In genomic region chr3:97971679-97972567, GRCh38 we compare ENCODE assay signal across 1 cellular context.
TF ChIP-seq lines count a peak whose summit lies in the region.

TSS of gene RIOX2 (minus strand) at chr3:97972431. CDS start at chr3:97967593, 4,838 bp downstream.

TF ChIP-seq in WTC11, 78 proteins besides CTCF, POLR2A, EP300 and RAD21 (continued from another document):
- TF ChIP-seq, protein P1, sequence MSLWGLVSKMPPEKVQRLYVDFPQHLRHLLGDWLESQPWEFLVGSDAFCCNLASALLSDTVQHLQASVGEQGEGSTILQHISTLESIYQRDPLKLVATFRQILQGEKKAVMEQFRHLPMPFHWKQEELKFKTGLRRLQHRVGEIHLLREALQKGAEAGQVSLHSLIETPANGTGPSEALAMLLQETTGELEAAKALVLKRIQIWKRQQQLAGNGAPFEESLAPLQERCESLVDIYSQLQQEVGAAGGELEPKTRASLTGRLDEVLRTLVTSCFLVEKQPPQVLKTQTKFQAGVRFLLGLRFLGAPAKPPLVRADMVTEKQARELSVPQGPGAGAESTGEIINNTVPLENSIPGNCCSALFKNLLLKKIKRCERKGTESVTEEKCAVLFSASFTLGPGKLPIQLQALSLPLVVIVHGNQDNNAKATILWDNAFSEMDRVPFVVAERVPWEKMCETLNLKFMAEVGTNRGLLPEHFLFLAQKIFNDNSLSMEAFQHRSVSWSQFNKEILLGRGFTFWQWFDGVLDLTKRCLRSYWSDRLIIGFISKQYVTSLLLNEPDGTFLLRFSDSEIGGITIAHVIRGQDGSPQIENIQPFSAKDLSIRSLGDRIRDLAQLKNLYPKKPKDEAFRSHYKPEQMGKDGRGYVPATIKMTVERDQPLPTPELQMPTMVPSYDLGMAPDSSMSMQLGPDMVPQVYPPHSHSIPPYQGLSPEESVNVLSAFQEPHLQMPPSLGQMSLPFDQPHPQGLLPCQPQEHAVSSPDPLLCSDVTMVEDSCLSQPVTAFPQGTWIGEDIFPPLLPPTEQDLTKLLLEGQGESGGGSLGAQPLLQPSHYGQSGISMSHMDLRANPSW (CRISPR knock-in tag; conservative IDR thresholded peaks at IDR 0.05; ENCODE audit: low read depth), result no peak
- TF ChIP-seq JUN (CRISPR knock-in tag; IDR thresholded peaks at IDR 0.05) (0 out of 2 replicates have a peak, but pooled peaks have one; percentile 26), E2F5 (CRISPR knock-in tag; IDR thresholded peaks at IDR 0.05) (0 out of 2 replicates have a peak, but pooled peaks have one; percentile 26), MLX (CRISPR knock-in tag; IDR thresholded peaks at IDR 0.05) (no peak), KAT7 (CRISPR knock-in tag; IDR thresholded peaks at IDR 0.05; ENCODE audit: borderline replicate concordance) (peak; percentile 71; the same call in 1 of the 2 replicates), ETV6 (CRISPR knock-in tag; IDR thresholded peaks at IDR 0.05) (0 out of 2 replicates have a peak, but pooled peaks have one; percentile 60), FOXP1 (CRISPR knock-in tag; IDR thresholded peaks at IDR 0.05; ENCODE audit: borderline replicate concordance) (peak; percentile 67), MYBL2 (CRISPR knock-in tag; IDR thresholded peaks at IDR 0.05) (peak; percentile 79; the same call in 1 of the 2 replicates), CREM (CRISPR knock-in tag; IDR thresholded peaks at IDR 0.05) (0 out of 2 replicates have a peak, but pooled peaks have one; percentile 31), MXD4 (CRISPR knock-in tag; IDR thresholded peaks at IDR 0.05; ENCODE audit: borderline replicate concordance) (no peak), GTF2I (CRISPR knock-in tag; conservative IDR thresholded peaks at IDR 0.05) (no peak), NFYB (CRISPR knock-in tag; conservative IDR thresholded peaks at IDR 0.05; ENCODE audit: low read depth) (0 out of 2 replicates have a peak, but pooled peaks have one; percentile 21)
- TF ChIP-seq, protein P2, sequence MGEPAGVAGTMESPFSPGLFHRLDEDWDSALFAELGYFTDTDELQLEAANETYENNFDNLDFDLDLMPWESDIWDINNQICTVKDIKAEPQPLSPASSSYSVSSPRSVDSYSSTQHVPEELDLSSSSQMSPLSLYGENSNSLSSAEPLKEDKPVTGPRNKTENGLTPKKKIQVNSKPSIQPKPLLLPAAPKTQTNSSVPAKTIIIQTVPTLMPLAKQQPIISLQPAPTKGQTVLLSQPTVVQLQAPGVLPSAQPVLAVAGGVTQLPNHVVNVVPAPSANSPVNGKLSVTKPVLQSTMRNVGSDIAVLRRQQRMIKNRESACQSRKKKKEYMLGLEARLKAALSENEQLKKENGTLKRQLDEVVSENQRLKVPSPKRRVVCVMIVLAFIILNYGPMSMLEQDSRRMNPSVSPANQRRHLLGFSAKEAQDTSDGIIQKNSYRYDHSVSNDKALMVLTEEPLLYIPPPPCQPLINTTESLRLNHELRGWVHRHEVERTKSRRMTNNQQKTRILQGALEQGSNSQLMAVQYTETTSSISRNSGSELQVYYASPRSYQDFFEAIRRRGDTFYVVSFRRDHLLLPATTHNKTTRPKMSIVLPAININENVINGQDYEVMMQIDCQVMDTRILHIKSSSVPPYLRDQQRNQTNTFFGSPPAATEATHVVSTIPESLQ (CRISPR knock-in tag; IDR thresholded peaks at IDR 0.05), result no peak
- TF ChIP-seq, protein P3, sequence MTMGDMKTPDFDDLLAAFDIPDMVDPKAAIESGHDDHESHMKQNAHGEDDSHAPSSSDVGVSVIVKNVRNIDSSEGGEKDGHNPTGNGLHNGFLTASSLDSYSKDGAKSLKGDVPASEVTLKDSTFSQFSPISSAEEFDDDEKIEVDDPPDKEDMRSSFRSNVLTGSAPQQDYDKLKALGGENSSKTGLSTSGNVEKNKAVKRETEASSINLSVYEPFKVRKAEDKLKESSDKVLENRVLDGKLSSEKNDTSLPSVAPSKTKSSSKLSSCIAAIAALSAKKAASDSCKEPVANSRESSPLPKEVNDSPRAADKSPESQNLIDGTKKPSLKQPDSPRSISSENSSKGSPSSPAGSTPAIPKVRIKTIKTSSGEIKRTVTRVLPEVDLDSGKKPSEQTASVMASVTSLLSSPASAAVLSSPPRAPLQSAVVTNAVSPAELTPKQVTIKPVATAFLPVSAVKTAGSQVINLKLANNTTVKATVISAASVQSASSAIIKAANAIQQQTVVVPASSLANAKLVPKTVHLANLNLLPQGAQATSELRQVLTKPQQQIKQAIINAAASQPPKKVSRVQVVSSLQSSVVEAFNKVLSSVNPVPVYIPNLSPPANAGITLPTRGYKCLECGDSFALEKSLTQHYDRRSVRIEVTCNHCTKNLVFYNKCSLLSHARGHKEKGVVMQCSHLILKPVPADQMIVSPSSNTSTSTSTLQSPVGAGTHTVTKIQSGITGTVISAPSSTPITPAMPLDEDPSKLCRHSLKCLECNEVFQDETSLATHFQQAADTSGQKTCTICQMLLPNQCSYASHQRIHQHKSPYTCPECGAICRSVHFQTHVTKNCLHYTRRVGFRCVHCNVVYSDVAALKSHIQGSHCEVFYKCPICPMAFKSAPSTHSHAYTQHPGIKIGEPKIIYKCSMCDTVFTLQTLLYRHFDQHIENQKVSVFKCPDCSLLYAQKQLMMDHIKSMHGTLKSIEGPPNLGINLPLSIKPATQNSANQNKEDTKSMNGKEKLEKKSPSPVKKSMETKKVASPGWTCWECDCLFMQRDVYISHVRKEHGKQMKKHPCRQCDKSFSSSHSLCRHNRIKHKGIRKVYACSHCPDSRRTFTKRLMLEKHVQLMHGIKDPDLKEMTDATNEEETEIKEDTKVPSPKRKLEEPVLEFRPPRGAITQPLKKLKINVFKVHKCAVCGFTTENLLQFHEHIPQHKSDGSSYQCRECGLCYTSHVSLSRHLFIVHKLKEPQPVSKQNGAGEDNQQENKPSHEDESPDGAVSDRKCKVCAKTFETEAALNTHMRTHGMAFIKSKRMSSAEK (CRISPR knock-in tag; IDR thresholded peaks at IDR 0.05; ENCODE audit: borderline replicate concordance), result no peak
- TF ChIP-seq, protein P4, sequence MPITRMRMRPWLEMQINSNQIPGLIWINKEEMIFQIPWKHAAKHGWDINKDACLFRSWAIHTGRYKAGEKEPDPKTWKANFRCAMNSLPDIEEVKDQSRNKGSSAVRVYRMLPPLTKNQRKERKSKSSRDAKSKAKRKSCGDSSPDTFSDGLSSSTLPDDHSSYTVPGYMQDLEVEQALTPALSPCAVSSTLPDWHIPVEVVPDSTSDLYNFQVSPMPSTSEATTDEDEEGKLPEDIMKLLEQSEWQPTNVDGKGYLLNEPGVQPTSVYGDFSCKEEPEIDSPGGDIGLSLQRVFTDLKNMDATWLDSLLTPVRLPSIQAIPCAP (CRISPR knock-in tag; IDR thresholded peaks at IDR 0.05), result 0 out of 2 replicates have a peak, but pooled peaks have one; percentile 53
- TF ChIP-seq, protein P5, sequence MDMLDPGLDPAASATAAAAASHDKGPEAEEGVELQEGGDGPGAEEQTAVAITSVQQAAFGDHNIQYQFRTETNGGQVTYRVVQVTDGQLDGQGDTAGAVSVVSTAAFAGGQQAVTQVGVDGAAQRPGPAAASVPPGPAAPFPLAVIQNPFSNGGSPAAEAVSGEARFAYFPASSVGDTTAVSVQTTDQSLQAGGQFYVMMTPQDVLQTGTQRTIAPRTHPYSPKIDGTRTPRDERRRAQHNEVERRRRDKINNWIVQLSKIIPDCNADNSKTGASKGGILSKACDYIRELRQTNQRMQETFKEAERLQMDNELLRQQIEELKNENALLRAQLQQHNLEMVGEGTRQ (CRISPR knock-in tag; IDR thresholded peaks at IDR 0.05), result peak; percentile 41; the same call in 1 of the 2 replicates
- TF ChIP-seq, protein P6, sequence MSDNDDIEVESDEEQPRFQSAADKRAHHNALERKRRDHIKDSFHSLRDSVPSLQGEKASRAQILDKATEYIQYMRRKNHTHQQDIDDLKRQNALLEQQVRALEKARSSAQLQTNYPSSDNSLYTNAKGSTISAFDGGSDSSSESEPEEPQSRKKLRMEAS (CRISPR knock-in tag; IDR thresholded peaks at IDR 0.05), result peak; percentile 92
- TF ChIP-seq, protein P7, sequence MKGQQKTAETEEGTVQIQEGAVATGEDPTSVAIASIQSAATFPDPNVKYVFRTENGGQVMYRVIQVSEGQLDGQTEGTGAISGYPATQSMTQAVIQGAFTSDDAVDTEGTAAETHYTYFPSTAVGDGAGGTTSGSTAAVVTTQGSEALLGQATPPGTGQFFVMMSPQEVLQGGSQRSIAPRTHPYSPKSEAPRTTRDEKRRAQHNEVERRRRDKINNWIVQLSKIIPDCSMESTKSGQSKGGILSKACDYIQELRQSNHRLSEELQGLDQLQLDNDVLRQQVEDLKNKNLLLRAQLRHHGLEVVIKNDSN (CRISPR knock-in tag; IDR thresholded peaks at IDR 0.05), result peak; percentile 41; the same call in 1 of the 2 replicates
- TF ChIP-seq, protein P8, sequence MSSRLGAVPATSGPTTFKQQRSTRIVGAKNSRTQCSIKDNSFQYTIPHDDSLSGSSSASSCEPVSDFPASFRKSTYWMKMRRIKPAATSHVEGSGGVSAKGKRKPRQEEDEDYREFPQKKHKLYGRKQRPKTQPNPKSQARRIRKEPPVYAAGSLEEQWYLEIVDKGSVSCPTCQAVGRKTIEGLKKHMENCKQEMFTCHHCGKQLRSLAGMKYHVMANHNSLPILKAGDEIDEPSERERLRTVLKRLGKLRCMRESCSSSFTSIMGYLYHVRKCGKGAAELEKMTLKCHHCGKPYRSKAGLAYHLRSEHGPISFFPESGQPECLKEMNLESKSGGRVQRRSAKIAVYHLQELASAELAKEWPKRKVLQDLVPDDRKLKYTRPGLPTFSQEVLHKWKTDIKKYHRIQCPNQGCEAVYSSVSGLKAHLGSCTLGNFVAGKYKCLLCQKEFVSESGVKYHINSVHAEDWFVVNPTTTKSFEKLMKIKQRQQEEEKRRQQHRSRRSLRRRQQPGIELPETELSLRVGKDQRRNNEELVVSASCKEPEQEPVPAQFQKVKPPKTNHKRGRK (CRISPR knock-in tag; IDR thresholded peaks at IDR 0.05; ENCODE audit: borderline replicate concordance), result no peak
- TF ChIP-seq, protein P9, sequence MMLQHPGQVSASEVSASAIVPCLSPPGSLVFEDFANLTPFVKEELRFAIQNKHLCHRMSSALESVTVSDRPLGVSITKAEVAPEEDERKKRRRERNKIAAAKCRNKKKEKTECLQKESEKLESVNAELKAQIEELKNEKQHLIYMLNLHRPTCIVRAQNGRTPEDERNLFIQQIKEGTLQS (CRISPR knock-in tag; conservative IDR thresholded peaks at IDR 0.05), result no peak
- TF ChIP-seq, protein P10, sequence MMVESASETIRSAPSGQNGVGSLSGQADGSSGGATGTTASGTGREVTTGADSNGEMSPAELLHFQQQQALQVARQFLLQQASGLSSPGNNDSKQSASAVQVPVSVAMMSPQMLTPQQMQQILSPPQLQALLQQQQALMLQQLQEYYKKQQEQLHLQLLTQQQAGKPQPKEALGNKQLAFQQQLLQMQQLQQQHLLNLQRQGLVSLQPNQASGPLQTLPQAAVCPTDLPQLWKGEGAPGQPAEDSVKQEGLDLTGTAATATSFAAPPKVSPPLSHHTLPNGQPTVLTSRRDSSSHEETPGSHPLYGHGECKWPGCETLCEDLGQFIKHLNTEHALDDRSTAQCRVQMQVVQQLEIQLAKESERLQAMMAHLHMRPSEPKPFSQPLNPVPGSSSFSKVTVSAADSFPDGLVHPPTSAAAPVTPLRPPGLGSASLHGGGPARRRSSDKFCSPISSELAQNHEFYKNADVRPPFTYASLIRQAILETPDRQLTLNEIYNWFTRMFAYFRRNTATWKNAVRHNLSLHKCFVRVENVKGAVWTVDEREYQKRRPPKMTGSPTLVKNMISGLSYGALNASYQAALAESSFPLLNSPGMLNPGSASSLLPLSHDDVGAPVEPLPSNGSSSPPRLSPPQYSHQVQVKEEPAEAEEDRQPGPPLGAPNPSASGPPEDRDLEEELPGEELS (CRISPR knock-in tag; IDR thresholded peaks at IDR 0.05), result peak; percentile 85
